ENCODE assay signal across 8 cellular contexts in genomic region chr10:93352638-93353383, GRCh38.
DNase-seq lines count a peak whose midpoint lies in the region; ATAC-seq, FAIRE-seq and TF ChIP-seq lines count a peak whose summit lies in the region.

No MANE protein-coding gene starts in this region.

- no peaks in the 10 kb centered on the region for H3K4me1 ChIP-seq in OCI-LY7 (ENCODE audit: insufficient read depth, low read length, poor library complexity, severe bottlenecking)
- peaks cover 0 to 5% of the 10 kb centered on the region in 2 donors for H3K4me1 ChIP-seq in neuronal stem cell (ENCODE audit: control insufficient read depth in 2 of 2, insufficient read depth in 1 of 2, low read depth in 1 of 2, low read length in 2 of 2)

- H3K36me3 ChIP-seq in OCI-LY7 (ENCODE audit: insufficient read depth, low read length), result no peaks in the 10 kb centered on the region
- peaks cover 0 to 78% of the 10 kb centered on the region in 2 donors for H3K36me3 ChIP-seq in neuronal stem cell (replicated peaks in 1 of 2; ENCODE audit: control insufficient read depth in 2 of 2, insufficient read depth in 2 of 2, low read length in 2 of 2)

- H4K8ac ChIP-seq in neuronal stem cell (ENCODE audit: low read depth, low read length), result no peak overlapping the region

- H2AK5ac ChIP-seq in neuronal stem cell (ENCODE audit: low read depth, low read length), result no peak overlapping the region

- H2BK12ac ChIP-seq in neuronal stem cell (ENCODE audit: low read length), result no peak overlapping the region

- H3K4me3 ChIP-seq in OCI-LY7 (ENCODE audit: low read depth, low read length, poor library complexity, severe bottlenecking), result no peak overlapping the region
- H3K4me3 ChIP-seq in neuronal stem cell (ENCODE audit: low read length in 2 of 2), result no peak overlapping the region

- no peak overlapping the region for H3K4me3 Mint-ChIP-seq in endothelial cell (ENCODE audit: unreplicated experiment)

- TF ChIP-seq CTCF in AG09319 (IDR thresholded peaks at IDR 0.05; ENCODE audit: low read depth, low read length) (peak; percentile 41), OCI-LY7 (conservative IDR thresholded peaks at IDR 0.05; ENCODE audit: low read length) (peak; percentile 92), endothelial cell (IDR thresholded peaks at IDR 0.05; ENCODE audit: unreplicated experiment) (peak; percentile 98)

- no peaks in the 10 kb centered on the region for H3K27me3 ChIP-seq in neuronal stem cell (ENCODE audit: control insufficient read depth in 3 of 3, insufficient read depth in 3 of 3, low read depth in 1 of 3, low read length in 3 of 3)

- no peak overlapping the region for H2BK15ac ChIP-seq in neuronal stem cell (ENCODE audit: low read length)

- H3K14ac ChIP-seq in neuronal stem cell (ENCODE audit: low read length), result no peak overlapping the region

- H3K4ac ChIP-seq in neuronal stem cell (ENCODE audit: low read length), result no peak overlapping the region

- H2AFZ ChIP-seq in OCI-LY7 (ENCODE audit: low read length) (no peak overlapping the region), neuronal stem cell (ENCODE audit: low read length) (peak overlapping the region; percentile 4)

- H3K4me1 Mint-ChIP-seq in endothelial cell (ENCODE audit: unreplicated experiment), result peaks cover 2% of the 10 kb centered on the region

- no peak overlapping the region for H3K27ac Mint-ChIP-seq in endothelial cell (ENCODE audit: unreplicated experiment)

- no peak overlapping the region for H3K23ac ChIP-seq in neuronal stem cell (ENCODE audit: low read depth, low read length, poor library complexity)

- no peak overlapping the region for H3K18ac ChIP-seq in neuronal stem cell (ENCODE audit: low read length)

- H3K9ac ChIP-seq in neuronal stem cell (ENCODE audit: low read depth, low read length, poor library complexity), result no peak overlapping the region

- no TSS peak for BruUV-seq in OCI-LY7 (replicated peaks; lab: Mats Ljungman, UMichigan)

- DNase-seq in AG09319 (ENCODE audit: extremely low read depth, low read depth) (no peak), GM12892 (ENCODE audit: insufficient read length) (no peak), OCI-LY7 (ENCODE audit: low spot score) (peak; percentile 52), endothelial cell (ENCODE audit: low spot score) (no peak), neuronal stem cell (ENCODE audit: low spot score) (peak; percentile 46)

- no peaks in the 10 kb centered on the region for H3K79me1 ChIP-seq in neuronal stem cell (ENCODE audit: low read depth, low read length)

- H3K4me2 ChIP-seq in OCI-LY7 (ENCODE audit: low read length), result no peak overlapping the region
- no peak overlapping the region for H3K4me2 ChIP-seq in neuronal stem cell (ENCODE audit: insufficient read depth, low read length, poor library complexity, severe bottlenecking)

- TF ChIP-seq POLR2A in GM12892 (IDR thresholded peaks at IDR 0.05; ENCODE audit: low read depth, low read length), result no peak

- peaks cover 3% of the 10 kb centered on the region for H3K36me3 Mint-ChIP-seq in endothelial cell (ENCODE audit: low read depth, unreplicated experiment)

- no peak overlapping the region for H2BK5ac ChIP-seq in neuronal stem cell (ENCODE audit: low read length)

- no peak for ATAC-seq in HG03521 (IDR thresholded peaks at IDR 0.05; ENCODE audit: unreplicated experiment)
- ATAC-seq in HG02588 (IDR thresholded peaks at IDR 0.05; ENCODE audit: unreplicated experiment), result no peak
- ATAC-seq in HG03045 (IDR thresholded peaks at IDR 0.05; ENCODE audit: unreplicated experiment), result no peak

- H4K20me1 ChIP-seq in OCI-LY7 (ENCODE audit: insufficient read depth, low read length), result no peaks in the 10 kb centered on the region

- H2BK120ac ChIP-seq in neuronal stem cell (ENCODE audit: low read depth, low read length), result no peak overlapping the region

- peaks cover under 1% of the 10 kb centered on the region for H3K27me3 Mint-ChIP-seq in endothelial cell (ENCODE audit: unreplicated experiment)

- H3K9me3 ChIP-seq in OCI-LY7 (ENCODE audit: low read length) (no peaks in the 10 kb centered on the region), neuronal stem cell (replicated peaks in 1 of 2; ENCODE audit: control insufficient read depth in 2 of 2, insufficient read depth in 1 of 2, low read depth in 1 of 2, low read length in 2 of 2) (no peaks in the 10 kb centered on the region)

- POLR2A ChIA-PET in OCI-LY7 (lab: Charles Lee), result interaction anchor here (0.5 to 0.6 kb wide), 2 partner anchors 109 to 453 kb away, joined by 3 read pairs; no protein-coding TSS in a partner anchor

- intact Hi-C loops in OCI-LY7 (cut with micrococcal nuclease; ENCODE audit: unreplicated experiment), result loop anchor here (2.0 to 10.0 kb wide), 4 partner anchors 236 to 468 kb away; no protein-coding TSS in a partner anchor

- H3K9me2 ChIP-seq in OCI-LY7 (ENCODE audit: insufficient read depth, low read length), result no peaks in the 10 kb centered on the region

- H4K91ac ChIP-seq in neuronal stem cell (ENCODE audit: low read depth, low read length, poor library complexity), result no peak overlapping the region

- H3K79me2 ChIP-seq in OCI-LY7 (ENCODE audit: insufficient read depth, low read depth, low read length), result no peaks in the 10 kb centered on the region

- H3K27ac ChIP-seq in OCI-LY7 (ENCODE audit: low read depth, low read length, poor library complexity, severe bottlenecking) (no peak overlapping the region), neuronal stem cell (replicated peaks; ENCODE audit: low read length) (no peak overlapping the region)

- peak; percentile 87 for FAIRE-seq in GM12892 (lab: Jason Lieb, UNC)

- no CpG with 5 or more reads among the region's 6 CpGs for WGBS in neuronal stem cell (ENCODE audit: extremely low coverage in 2 of 2, insufficient read length in 2 of 2, insufficient replicate concordance in 1 of 2), 2 donors

- CTCF ChIA-PET in OCI-LY7 (lab: Charles Lee; ENCODE audit: unreplicated experiment), result no interaction called here

- H3K9me3 Mint-ChIP-seq in endothelial cell (ENCODE audit: unreplicated experiment), result no peaks in the 10 kb centered on the region

Comparison
In these comparisons a context has a peak if more than half of its experiments do, and no peak if none do; other contexts are left out.
1. DNase-seq: peak in OCI-LY7 (single experiment) and neuronal stem cell (single experiment); none in AG09319 (single experiment), GM12892 (single experiment) and endothelial cell (single experiment).
2. CTCF ChIP-seq: peak in every context shown above with its lines; median percentile 98 in endothelial cell; 92 in OCI-LY7; 41 in AG09319.